7 cellular contexts compared by ENCODE assay signal in genomic region chr1:183023146-183023600, GRCh38. TPM values are rescaled to one million over a fixed set of nuclear protein-coding genes. Genes with fewer than 3 reads are reported as not detected.
A peak's percentile ranks its signal among the peaks of the same experiment; 100 is the strongest.
DNase-seq lines count a peak whose midpoint lies in the region; ATAC-seq and TF ChIP-seq lines count a peak whose summit lies in the region.

Gene LAMC1, plus strand, starts transcription at chr1:183023420. Its CDS starts 297 bp downstream, at chr1:183023717.

- BruUV-seq in mammary epithelial cell (replicated peaks; lab: Mats Ljungman, UMichigan), result no TSS peak

- dilution Hi-C loops in mammary epithelial cell (cut with HindIII; ENCODE audit: low sequenced_read_pairs), result no loop called here

- TF ChIP-seq CTCF in RWPE1 (conservative IDR thresholded peaks at IDR 0.05; ENCODE audit: low read depth) (no peak), mammary epithelial cell (conservative IDR thresholded peaks at IDR 0.05 in 1 of 2, IDR thresholded peaks at IDR 0.05 in 1 of 2; ENCODE audit: extremely low read depth in 1 of 2, insufficient read depth in 1 of 2, low read depth in 1 of 2, low read length in 2 of 2) (no peak), sigmoid colon (IDR thresholded peaks at IDR 0.05) (no peak)

- TF ChIP-seq EP300 in sigmoid colon (IDR thresholded peaks at IDR 0.05), result no peak

- POLR2A ChIA-PET in RWPE1 (lab: Yijun Ruan, JAX; ENCODE audit: low non-redundant PET), result no interaction called here

- H3K79me2 ChIP-seq in mammary epithelial cell (ENCODE audit: insufficient read depth, low read length), result peaks cover 49% of the 10 kb centered on the region

- H3K4me2 ChIP-seq in mammary epithelial cell (ENCODE audit: insufficient read depth, low read depth, low read length), result peak within 1 kb of the TSS; percentile 99

- peak within 1 kb of the TSS; percentile 83 for H3K9ac ChIP-seq in HUES48 (ENCODE audit: low read depth, low read length)
- H3K9ac ChIP-seq in mammary epithelial cell (ENCODE audit: insufficient read depth, low read length), result peak within 1 kb of the TSS; percentile 95
- H3K9ac ChIP-seq in iPS-18a (ENCODE audit: low read length), result peak within 1 kb of the TSS; percentile 77

- no CpG with 5 or more reads among the region's 65 CpGs for WGBS in mammary epithelial cell (ENCODE audit: low coverage, missing lambda C conversion rate)
- 1% methylated on average over 60 of the region's 65 CpGs for WGBS in sigmoid colon, 2 donors

- peaks cover 58% of the 10 kb centered on the region for H3K4me1 ChIP-seq in HUES48 (ENCODE audit: control insufficient read depth, insufficient read depth, low read length)
- H3K4me1 ChIP-seq in mammary epithelial cell (ENCODE audit: insufficient read depth, low read length), result peaks cover 45% of the 10 kb centered on the region
- H3K4me1 ChIP-seq in iPS-18a (ENCODE audit: control insufficient read depth, low read depth, low read length), result peaks cover 49% of the 10 kb centered on the region
- H3K4me1 ChIP-seq in sigmoid colon, result peaks cover 0 to 35% (median 24%) of the 10 kb centered on the region in 4 donors

- peak; percentile 21 for ATAC-seq in GM21576 (IDR thresholded peaks at IDR 0.05; ENCODE audit: unreplicated experiment)

- DNase-seq in RWPE1 (ENCODE audit: low spot score) (peak; percentile 69), mammary epithelial cell (peak; percentile 66), sigmoid colon (peak; percentile 90)

- in situ Hi-C loops in mammary epithelial cell (cut with MboI; ENCODE audit: low sequenced_read_pairs in 2 of 2), result loop anchor here in 1 of 2 donors (10.0 kb wide), 1 partner anchor 162 kb away; the partner anchor contains the start of gene LAMC2

- H3K9me3 ChIP-seq in HUES48 (ENCODE audit: control insufficient read depth, insufficient read depth, low read length) (no peaks in the 10 kb centered on the region), mammary epithelial cell (replicated peaks; ENCODE audit: insufficient read depth, low read length) (no peaks in the 10 kb centered on the region), iPS-18a (ENCODE audit: control insufficient read depth, low read depth, low read length) (no peaks in the 10 kb centered on the region), sigmoid colon (no peaks in the 10 kb centered on the region)

- peak within 1 kb of the TSS; percentile 93 for H3K27ac ChIP-seq in HUES48 (ENCODE audit: low read depth, low read length)
- H3K27ac ChIP-seq in RWPE1, result peak within 1 kb of the TSS; percentile 100
- H3K27ac ChIP-seq in mammary epithelial cell (ENCODE audit: insufficient read depth, low read depth, low read length), result peak within 1 kb of the TSS; percentile 94
- H3K27ac ChIP-seq in iPS-18a (ENCODE audit: low read length), result peak within 1 kb of the TSS; percentile 87
- peak within 1 kb of the TSS; percentile 100 for H3K27ac ChIP-seq in sigmoid colon

- intact Hi-C loops in mammary epithelial cell (cut with micrococcal nuclease) (loop anchor here (1.0 to 10.0 kb wide), 5 partner anchors 30 to 612 kb away; partner anchors contain the start of genes ARPC5 and SMG7), sigmoid colon (cut with DNase I) (loop anchor here (2.0 to 5.0 kb wide), 4 partner anchors 60 to 289 kb away; no protein-coding TSS in a partner anchor)

- H4K20me1 ChIP-seq in mammary epithelial cell (ENCODE audit: insufficient read depth, low read length), result no peaks in the 10 kb centered on the region

- CTCF ChIA-PET in RWPE1 (lab: Yijun Ruan, JAX), result no interaction called here
- CTCF ChIA-PET in mammary epithelial cell (lab: Charles Lee; ENCODE audit: low non-redundant PET), result no interaction called here

- H3K4me3 ChIP-seq in GM08714 (ENCODE audit: low read length), result peak within 1 kb of the TSS; percentile 95
- H3K4me3 ChIP-seq in HUES48 (ENCODE audit: low read depth, low read length), result peak within 1 kb of the TSS; percentile 83
- peak within 1 kb of the TSS; percentile 77 to 96 (median 81) for H3K4me3 ChIP-seq in mammary epithelial cell (replicated peaks in 1 of 3; ENCODE audit: insufficient read depth in 1 of 3, low read depth in 2 of 3, low read length in 3 of 3)
- H3K4me3 ChIP-seq in iPS-18a (ENCODE audit: low read length), result peak within 1 kb of the TSS; percentile 98
- H3K4me3 ChIP-seq in sigmoid colon, result peak within 1 kb of the TSS; percentile 86 to 97 (median 90)

- H3K27me3 ChIP-seq in HUES48 (ENCODE audit: control insufficient read depth, insufficient read depth, low read length) (peaks cover 6% of the 10 kb centered on the region), mammary epithelial cell (ENCODE audit: insufficient read depth, low read length) (no peaks in the 10 kb centered on the region), iPS-18a (ENCODE audit: control insufficient read depth, insufficient read depth, low read length) (peaks cover 12% of the 10 kb centered on the region), sigmoid colon (no peaks in the 10 kb centered on the region)

- H2AFZ ChIP-seq in mammary epithelial cell (ENCODE audit: low read depth, low read length), result peak within 1 kb of the TSS; percentile 72

- H3K36me3 ChIP-seq in HUES48 (ENCODE audit: control insufficient read depth, insufficient read depth, low read length) (no peaks in the 10 kb centered on the region), mammary epithelial cell (ENCODE audit: insufficient read depth, low read length) (no peaks in the 10 kb centered on the region), iPS-18a (ENCODE audit: control insufficient read depth, low read depth, low read length) (peaks cover 4% of the 10 kb centered on the region), sigmoid colon (no peaks in the 10 kb centered on the region)

- TF ChIP-seq POLR2A in sigmoid colon (IDR thresholded peaks at IDR 0.05), result no peak

RNA-seq across cellular contexts. Expression of gene LAMC1, which starts in this region (rescaled TPM):
- total RNA-seq in mammary epithelial cell, result 100 to 1,000 TPM; 131 to 164 TPM
- polyA plus RNA-seq in mammary epithelial cell, result 69.5 TPM
- 137 TPM for polyA minus RNA-seq in mammary epithelial cell
- 100 to 1,000 TPM; 269 to 542 (median 281) TPM for total RNA-seq in sigmoid colon
- polyA plus RNA-seq in sigmoid colon, result 10 to 100 TPM in 2 of 3 donors, 1 to 10 TPM in 1; 3.5 to 28.9 (median 18.0) TPM

Comparison
In these comparisons a context has a peak if more than half of its experiments do, and no peak if none do; other contexts are left out.
1. Peak in every context shown above with its lines: DNase-seq, ATAC-seq, H3K4me3 ChIP-seq and H3K27ac ChIP-seq.